Comparison of ENCODE assay signal across 9 cellular contexts in the genomic region with DNA sequence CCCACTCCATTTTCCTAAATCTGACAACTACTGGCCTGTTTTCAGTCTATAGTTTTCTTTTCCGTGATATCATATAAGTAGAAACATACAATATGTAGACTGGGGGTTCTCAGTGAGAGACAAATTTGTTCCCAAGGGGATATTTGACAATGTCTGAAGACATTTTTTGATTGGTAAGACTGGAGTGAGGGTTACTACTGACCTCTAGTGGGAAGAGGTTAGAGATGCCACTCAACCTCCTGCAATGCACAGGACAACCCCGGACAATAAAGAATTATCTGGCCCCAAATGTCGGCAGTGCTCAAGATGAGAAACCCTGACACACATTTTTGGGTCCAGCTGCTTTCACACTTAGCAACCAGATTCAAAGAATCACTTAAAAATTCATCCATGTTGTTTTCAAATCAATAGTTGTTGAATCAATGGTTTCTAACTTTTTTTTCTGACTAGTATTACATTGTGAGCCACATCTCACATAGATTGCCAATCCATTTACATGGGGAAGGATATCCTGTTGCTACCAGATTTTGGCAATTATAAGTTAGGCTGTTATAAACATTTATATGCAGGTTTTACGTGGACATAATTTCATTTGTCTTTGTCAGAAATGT.
A peak's percentile ranks its signal among the peaks of the same experiment; 100 is the strongest.
DNase-seq lines count a peak whose midpoint lies in the region; ATAC-seq and TF ChIP-seq lines count a peak whose summit lies in the region.
"Had no signal": no experiment of that assay in that cellular context is flagged by ENCODE, and none has a peak within 500 bp of the region (broad histone marks: within the 10 kb centered on the region; RNA-seq: fewer than 3 reads in every experiment).

No MANE protein-coding gene starts in this region.

- H3K4me2 ChIP-seq in OCI-LY7 (ENCODE audit: low read length), result no peak overlapping the region

- TF ChIP-seq CTCF in OCI-LY7 (conservative IDR thresholded peaks at IDR 0.05; ENCODE audit: low read length), result peak; percentile 81
- TF ChIP-seq CTCF in foreskin keratinocyte (conservative IDR thresholded peaks at IDR 0.05), result peak; percentile 73

- no peaks in the 10 kb centered on the region for H4K20me1 ChIP-seq in OCI-LY7 (ENCODE audit: insufficient read depth, low read length)

- POLR2A ChIA-PET in OCI-LY7 (lab: Charles Lee), result no interaction called here

- H3K27me3 ChIP-seq in foreskin keratinocyte, result no peaks in the 10 kb centered on the region

- DNase-seq in NCI-H2196 (lab: John Stamatoyannopoulos, UW; ENCODE audit: unreplicated experiment) (peak; percentile 18), NCI-H2196 treated with DMSO at 0.1 percent for 48 hours (lab: John Stamatoyannopoulos, UW; ENCODE audit: unreplicated experiment) (no peak), OCI-LY7 (ENCODE audit: low spot score) (peak; percentile 34), foreskin keratinocyte (peak in 1 of 2 donors; percentile 24)
- DNase-seq: CD4-positive, CD25-positive, alpha-beta regulatory T cell had no signal

- no peaks in the 10 kb centered on the region for H3K9me2 ChIP-seq in OCI-LY7 (ENCODE audit: insufficient read depth, low read length)

- H3K27ac ChIP-seq in OCI-LY7 (ENCODE audit: low read depth, low read length, poor library complexity, severe bottlenecking) (no peak overlapping the region), foreskin keratinocyte (no peak overlapping the region)

- ATAC-seq in HG03196 (IDR thresholded peaks at IDR 0.05; ENCODE audit: unreplicated experiment) (peak; percentile 53), foreskin keratinocyte (peak; percentile 85), GM18511 (IDR thresholded peaks at IDR 0.05; ENCODE audit: unreplicated experiment) (no peak), GM18520 (IDR thresholded peaks at IDR 0.05; ENCODE audit: unreplicated experiment) (no peak), GM19397 (IDR thresholded peaks at IDR 0.05; ENCODE audit: unreplicated experiment) (no peak)

- no peak overlapping the region for H2AFZ ChIP-seq in OCI-LY7 (ENCODE audit: low read length)

- H3K4me3 ChIP-seq in OCI-LY7 (ENCODE audit: low read depth, low read length, poor library complexity, severe bottlenecking), result no peak overlapping the region

- no TSS peak for BruUV-seq in OCI-LY7 (replicated peaks; lab: Mats Ljungman, UMichigan)

- intact Hi-C loops in OCI-LY7 (cut with micrococcal nuclease; ENCODE audit: unreplicated experiment), result no loop called here

- H3K9me3 ChIP-seq in OCI-LY7 (ENCODE audit: low read length), result no peaks in the 10 kb centered on the region

- H3K79me2 ChIP-seq in OCI-LY7 (ENCODE audit: insufficient read depth, low read depth, low read length), result no peaks in the 10 kb centered on the region

- CTCF ChIA-PET in OCI-LY7 (lab: Charles Lee; ENCODE audit: unreplicated experiment), result no interaction called here

- H3K36me3 ChIP-seq in OCI-LY7 (ENCODE audit: insufficient read depth, low read length), result no peaks in the 10 kb centered on the region

- H3K4me1 ChIP-seq in OCI-LY7 (ENCODE audit: insufficient read depth, low read length, poor library complexity, severe bottlenecking), result no peaks in the 10 kb centered on the region
- H3K4me1 ChIP-seq in foreskin keratinocyte, result no peaks in the 10 kb centered on the region

Comparison
In these comparisons a context has a peak if more than half of its experiments do, and no peak if none do; other contexts are left out.
1. ATAC-seq: peak in HG03196 (single experiment) and foreskin keratinocyte (single experiment); none in GM18511 (single experiment), GM18520 (single experiment) and GM19397 (single experiment).